ENCODE assay signal across 29 cellular contexts in the genomic region with DNA sequence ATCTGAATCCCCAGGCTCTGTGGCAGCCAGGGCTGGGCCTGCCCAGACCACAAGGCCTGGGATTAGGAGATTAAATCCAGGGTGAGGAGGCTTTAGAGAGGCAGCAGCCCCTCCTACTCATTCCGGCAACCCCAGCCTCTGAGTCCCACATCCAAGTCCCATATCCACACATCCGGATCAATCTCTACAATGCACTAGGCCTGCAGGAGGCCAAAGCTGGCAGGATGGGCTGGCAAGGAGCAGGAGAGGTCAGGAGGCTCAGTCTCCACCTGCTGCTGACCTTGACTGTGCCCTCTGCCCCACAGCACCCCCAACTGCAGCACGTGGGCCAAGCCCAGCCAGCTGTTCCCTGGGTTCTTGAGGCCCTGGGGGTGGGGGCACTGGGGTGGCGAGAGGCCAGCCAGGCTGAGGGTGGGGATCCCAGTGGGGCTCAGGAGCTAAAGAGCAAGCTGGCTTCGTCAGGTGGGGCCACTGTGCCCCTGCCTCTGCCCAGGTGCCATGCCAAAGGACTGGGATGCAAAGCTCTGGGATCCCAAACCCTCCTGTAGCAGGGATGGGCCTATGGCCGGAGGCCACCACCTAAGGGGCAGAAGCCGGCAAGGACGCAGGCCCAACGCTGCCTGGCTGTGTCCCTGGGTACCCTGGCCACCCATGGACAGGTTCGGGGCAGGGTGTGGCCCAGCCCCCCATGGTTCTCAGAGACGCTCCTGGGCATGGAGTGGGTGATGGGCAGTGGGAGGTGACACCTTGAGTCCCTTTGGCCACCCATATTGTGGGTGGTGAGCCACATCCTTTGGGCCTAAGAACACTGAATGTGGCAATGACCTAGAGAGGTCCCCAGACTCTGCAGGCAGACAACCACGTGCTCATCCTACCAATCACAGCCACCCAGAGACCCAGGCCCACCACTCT. TPM values are rescaled to one million over a fixed set of nuclear protein-coding genes. Genes with fewer than 3 reads are reported as not detected.
DNase-seq lines count a peak whose midpoint lies in the region; ATAC-seq and TF ChIP-seq lines count a peak whose summit lies in the region.
"Had no signal": no experiment of that assay in that cellular context is flagged by ENCODE, and none has a peak within 500 bp of the region (broad histone marks: within the 10 kb centered on the region; RNA-seq: fewer than 3 reads in every experiment).

No MANE protein-coding gene starts in this region.

- intact Hi-C loops in Right ventricle myocardium inferior (cut with DNase I) = no loop called here
- intact Hi-C loops in Right ventricle myocardium superior (cut with DNase I) = no loop called here
- intact Hi-C loops in upper lobe of right lung (cut with DNase I) = no loop called here
- intact Hi-C loops in CD4-positive, alpha-beta T cell (cut with DNase I, micrococcal nuclease) = no loop called here

- peaks cover 8% of the 10 kb centered on the region for H3K9me3 ChIP-seq in WERI-Rb-1 (ENCODE audit: severe bottlenecking)
- no peaks in the 10 kb centered on the region for H3K9me3 ChIP-seq in upper lobe of right lung
- no peaks in the 10 kb centered on the region for H3K9me3 ChIP-seq in CD4-positive, alpha-beta T cell (ENCODE audit: control insufficient read depth, low read length)
- H3K9me3 ChIP-seq: uterus had no signal

- H3K27ac Mint-ChIP-seq in CD4-positive, alpha-beta T cell = no peak overlapping the region
- H3K27ac Mint-ChIP-seq: activated CD4-positive, alpha-beta memory T cell treated with anti-CD3 and anti-CD28 coated beads for 36 hours; dendritic cell treated with granulocyte-macrophage colony-stimulating factor and Interleukin-4, amounts not matched to agents 40 ng/mL and 50 ng/mL, for 4 days; stimulated activated effector memory CD8-positive, alpha-beta T cell treated with anti-CD3 and anti-CD28 coated beads, Interleukin-12 subunit alpha, Interleukin-12 subunit beta, amount 100 ng/mL, for 72 hours had no signal

- H3K9me3 Mint-ChIP-seq in CD4-positive, alpha-beta T cell = no peaks in the 10 kb centered on the region
- H3K9me3 Mint-ChIP-seq: stimulated activated effector memory CD8-positive, alpha-beta T cell treated with anti-CD3 and anti-CD28 coated beads, Interleukin-12 subunit alpha, Interleukin-12 subunit beta, amount 100 ng/mL, for 72 hours had no signal

- H3K27me3 ChIP-seq in WERI-Rb-1 (ENCODE audit: insufficient read depth, low read depth, severe bottlenecking) (no peaks in the 10 kb centered on the region), upper lobe of right lung (peaks cover 45% of the 10 kb centered on the region)
- peaks cover 40% of the 10 kb centered on the region for H3K27me3 ChIP-seq in CD4-positive, alpha-beta T cell (ENCODE audit: control insufficient read depth, insufficient read depth, low read length)

- POLR2A ChIA-PET in CD4-positive, alpha-beta T cell (lab: Charles Lee) = no interaction called here

- TF ChIP-seq CTCF in WERI-Rb-1 (IDR thresholded peaks at IDR 0.05; ENCODE audit: low read depth, low read length) (no peak), upper lobe of right lung (IDR thresholded peaks at IDR 0.05) (no peak)
- TF ChIP-seq CTCF in CD4-positive, alpha-beta T cell (IDR thresholded peaks at IDR 0.05) = no peak

- H3K4me1 ChIP-seq in upper lobe of right lung = peaks cover 5% of the 10 kb centered on the region

- H3K27ac ChIP-seq in WERI-Rb-1 (peak overlapping the region; percentile 94), upper lobe of right lung (no peak overlapping the region)
- H3K27ac ChIP-seq in CD4-positive, alpha-beta T cell (ENCODE audit: low read depth, low read length) = no peak overlapping the region
- H3K27ac ChIP-seq: BLaER1, cardiac muscle cell, PC-9, uterus had no signal

- peak; percentile 26 for DNase-seq in Right ventricle myocardium inferior (ENCODE audit: missing footprints)
- DNase-seq in Right ventricle myocardium superior = no peak
- DNase-seq in WERI-Rb-1 = peak; percentile 78
- DNase-seq in mesenteric fat pad (ENCODE audit: low spot score) = peak; percentile 81
- peak; percentile 59 for DNase-seq in upper lobe of right lung
- no peak for DNase-seq in CD4-positive, alpha-beta T cell
- DNase-seq: activated CD4-positive, alpha-beta memory T cell treated with anti-CD3 and anti-CD28 coated beads for 36 hours; activated CD4-positive, CD25-positive, alpha-beta regulatory T cell; activated naive CD4-positive, alpha-beta T cell; amniotic stem cell; NCI-H1105 treated with DMSO at 0.1 percent for 48 hours; NCI-H2029 treated with DMSO at 0.1 percent for 48 hours; NCI-H446; NK-92 treated with Interleukin-12 subunit alpha and Interleukin-12 subunit beta, amount 100 ng/mL, for 24 hours; PC-9; SIG-M5; small intestine; SW 1271; uterus had no signal

- ATAC-seq in Right ventricle myocardium inferior = no peak
- ATAC-seq in Right ventricle myocardium superior (ENCODE audit: poor library complexity) = no peak
- ATAC-seq in upper lobe of right lung = no peak
- no peak for ATAC-seq in HG03159 (IDR thresholded peaks at IDR 0.05; ENCODE audit: unreplicated experiment)
- no peak for ATAC-seq in CD4-positive, alpha-beta T cell (ENCODE audit: poor library complexity)
- no peak for ATAC-seq in GM21576 (IDR thresholded peaks at IDR 0.05; ENCODE audit: unreplicated experiment)
- ATAC-seq: stimulated activated effector memory CD8-positive, alpha-beta T cell treated with anti-CD3 and anti-CD28 coated beads, Interleukin-12 subunit alpha, Interleukin-12 subunit beta, amount 100 ng/mL, for 72 hours had no signal

- peaks cover 7% of the 10 kb centered on the region for H3K4me1 Mint-ChIP-seq in CD4-positive, alpha-beta T cell (ENCODE audit: low read depth)
- H3K4me1 Mint-ChIP-seq: stimulated activated effector memory CD8-positive, alpha-beta T cell treated with anti-CD3 and anti-CD28 coated beads, Interleukin-12 subunit alpha, Interleukin-12 subunit beta, amount 100 ng/mL, for 72 hours had no signal

- H3K4me3 Mint-ChIP-seq in CD4-positive, alpha-beta T cell = no peak overlapping the region
- H3K4me3 Mint-ChIP-seq: activated CD4-positive, alpha-beta memory T cell treated with anti-CD3 and anti-CD28 coated beads for 36 hours; dendritic cell treated with granulocyte-macrophage colony-stimulating factor and Interleukin-4, amounts not matched to agents 40 ng/mL and 50 ng/mL, for 4 days; stimulated activated effector memory CD8-positive, alpha-beta T cell treated with anti-CD3 and anti-CD28 coated beads, Interleukin-12 subunit alpha, Interleukin-12 subunit beta, amount 100 ng/mL, for 72 hours had no signal

- H3K36me3 Mint-ChIP-seq in CD4-positive, alpha-beta T cell (ENCODE audit: low read depth) = no peaks in the 10 kb centered on the region
- H3K36me3 Mint-ChIP-seq: activated CD4-positive, alpha-beta memory T cell treated with anti-CD3 and anti-CD28 coated beads for 36 hours; stimulated activated effector memory CD8-positive, alpha-beta T cell treated with anti-CD3 and anti-CD28 coated beads, Interleukin-12 subunit alpha, Interleukin-12 subunit beta, amount 100 ng/mL, for 72 hours had no signal

- peaks cover 40% of the 10 kb centered on the region for H3K27me3 Mint-ChIP-seq in CD4-positive, alpha-beta T cell

- H3K36me3 ChIP-seq in WERI-Rb-1 = peaks cover 48% of the 10 kb centered on the region
- H3K36me3 ChIP-seq in upper lobe of right lung = no peaks in the 10 kb centered on the region
- H3K36me3 ChIP-seq: BLaER1, cardiac muscle cell, uterus had no signal

- H3K4me3 ChIP-seq in WERI-Rb-1 (ENCODE audit: low read depth, low read length) (no peak overlapping the region), upper lobe of right lung (no peak overlapping the region)
- H3K4me3 ChIP-seq: BLaER1, cardiac muscle cell, PC-9, uterus had no signal

- CTCF ChIA-PET in CD4-positive, alpha-beta T cell (lab: Charles Lee) = no interaction called here

RNA-seq across cellular contexts. Expression of a gene that starts 3.2 kb away (rescaled TPM):
- 1.5 TPM for total RNA-seq in Right ventricle myocardium inferior
- 0.65 TPM for total RNA-seq in Right ventricle myocardium superior
- total RNA-seq in mesenteric fat pad = not detected
- total RNA-seq in upper lobe of right lung = 0.81 TPM
- not detected for total RNA-seq in CD4-positive, alpha-beta T cell
- total RNA-seq: M059J, PC-9 had no signal

RNA-seq across cellular contexts. Expression of a gene that starts 51.8 kb away (rescaled TPM):
- total RNA-seq in Right ventricle myocardium inferior (not detected), Right ventricle myocardium superior (not detected), mesenteric fat pad (0.32 TPM), upper lobe of right lung (not detected)
- total RNA-seq in CD4-positive, alpha-beta T cell = not detected
- total RNA-seq: activated CD4-positive, alpha-beta memory T cell treated with anti-CD3 and anti-CD28 coated beads for 36 hours; Daoy; lung microvascular endothelial cell; M059J; PC-9; pulmonary artery endothelial cell; uterus had no signal

Comparison
In these comparisons a context has a peak if more than half of its experiments do, and no peak if none do; other contexts are left out.
1. DNase-seq: peak in Right ventricle myocardium inferior (single experiment), WERI-Rb-1 (single experiment), mesenteric fat pad (single experiment) and upper lobe of right lung (single experiment); none in Right ventricle myocardium superior (single experiment) and CD4-positive, alpha-beta T cell (0 of 10).